11 cellular contexts compared by ENCODE assay signal in the genomic region with DNA sequence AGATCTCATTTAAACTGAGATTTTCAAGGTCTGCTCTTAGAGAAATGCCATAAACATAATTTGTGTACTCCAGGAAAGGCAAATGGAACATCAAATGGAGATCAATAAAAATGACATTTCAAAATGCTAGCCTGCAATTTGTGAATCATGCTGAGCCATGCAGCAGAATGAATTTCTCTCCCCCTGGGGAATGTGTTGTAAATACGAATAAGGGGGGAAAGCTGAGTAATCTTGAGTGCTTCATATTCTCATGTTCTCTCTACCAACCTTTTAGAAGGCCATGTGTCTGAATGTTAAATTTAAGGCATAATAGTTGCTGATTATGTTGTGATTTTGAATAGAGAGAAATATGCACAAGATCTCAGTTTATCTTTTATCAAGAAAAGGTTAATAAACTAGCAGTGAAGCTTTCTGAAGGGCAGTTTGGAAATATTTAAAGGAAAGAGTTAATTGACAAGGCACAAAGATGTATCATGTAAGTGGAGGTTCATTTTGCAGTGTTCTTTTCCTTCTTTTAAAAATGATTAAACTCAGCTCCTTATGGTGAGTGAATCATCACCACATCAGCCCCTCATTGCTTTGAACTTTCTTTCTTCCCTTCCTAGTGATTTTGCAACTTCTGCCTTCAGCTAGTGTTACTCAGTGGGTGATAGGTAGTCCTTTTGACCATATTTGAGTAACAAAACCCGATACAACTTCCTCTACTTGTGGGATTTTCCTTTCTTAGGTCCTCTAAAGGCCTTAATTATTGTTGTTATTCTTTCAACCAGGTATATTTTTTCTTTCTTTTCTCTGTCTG. TPM values are rescaled to one million over a fixed set of nuclear protein-coding genes. Genes with fewer than 3 reads are reported as not detected.
DNase-seq lines count a peak whose midpoint lies in the region; ATAC-seq, FAIRE-seq and TF ChIP-seq lines count a peak whose summit lies in the region.
"Had no signal": no experiment of that assay in that cellular context is flagged by ENCODE, and none has a peak within 500 bp of the region (broad histone marks: within the 10 kb centered on the region; RNA-seq: fewer than 3 reads in every experiment).

No MANE protein-coding gene starts in this region.

- H3F3A ChIP-seq in PC-9 (ENCODE audit: insufficient read depth, low read depth): peaks cover 14% of the 10 kb centered on the region

- intact Hi-C loops in PC-9 (cut with micrococcal nuclease; ENCODE audit: unreplicated experiment) (no loop called here), lower leg skin (cut with DNase I; ENCODE audit: low total_unique reads) (no loop called here), kidney (cut with DNase I) (no loop called here), sciatic nerve (cut with DNase I) (no loop called here)

- FAIRE-seq in kidney (lab: Jason Lieb, UNC): no peak

- no peak overlapping the region for H3K4me3 ChIP-seq in AG04449 (ENCODE audit: low read depth, low read length)
- peak overlapping the region; percentile 35; the same call in 1 of the 2 replicates for H3K4me3 ChIP-seq in PC-9
- H3K4me3 ChIP-seq in epithelial cell of esophagus (ENCODE audit: low read length): no peak overlapping the region
- no peak overlapping the region for H3K4me3 ChIP-seq in lower leg skin (ENCODE audit: low read depth, poor library complexity, severe bottlenecking)
- H3K4me3 ChIP-seq in kidney (ENCODE audit: low read length in 2 of 2): no peak overlapping the region

- no TSS peak for BruUV-seq in PC-9 (replicated peaks; lab: Mats Ljungman, UMichigan)

- POLR2A ChIA-PET in AG04449 (lab: Yijun Ruan, JAX) (interaction anchor here (1.6 kb wide), 1 partner anchor 8 kb away, joined by 10 read pairs; a partner anchor contains a TSS), PC-9 (lab: Charles Lee; ENCODE audit: unreplicated experiment) (interaction anchor here (0.5 to 0.6 kb wide), 2 partner anchors 28 to 83 kb away, joined by 3 read pairs; no protein-coding TSS in a partner anchor)

- CTCF ChIA-PET in AG04449 (lab: Yijun Ruan, JAX): interaction anchor here (1.0 to 4.4 kb wide), 6 partner anchors 9 to 140 kb away, joined by 3 to 57 read pairs (median 4); a partner anchor contains a TSS
- CTCF ChIA-PET in PC-9 (lab: Charles Lee): interaction anchor here (0.7 kb wide), 1 partner anchor 8 kb away, joined by 3 read pairs; no protein-coding TSS in a partner anchor

- no peak for TF ChIP-seq POLR2A in lower leg skin (IDR thresholded peaks at IDR 0.05)

- no peak for TF ChIP-seq CTCF in AG04449 (IDR thresholded peaks at IDR 0.05; ENCODE audit: insufficient read depth, low read length, missing control alignments)
- TF ChIP-seq CTCF in PC-9 (conservative IDR thresholded peaks at IDR 0.05): no peak
- no peak for TF ChIP-seq CTCF in epithelial cell of esophagus (IDR thresholded peaks at IDR 0.05; ENCODE audit: insufficient read depth, low read depth, low read length, missing control alignments)
- no peak for TF ChIP-seq CTCF in lower leg skin (IDR thresholded peaks at IDR 0.05)
- TF ChIP-seq CTCF in kidney (IDR thresholded peaks at IDR 0.05; ENCODE audit: borderline replicate concordance, extremely low read depth, insufficient read depth): no peak

- H3K9ac ChIP-seq in kidney (ENCODE audit: low read length in 2 of 2): no peak overlapping the region

- peak; percentile 48 for ATAC-seq in GM18868 (IDR thresholded peaks at IDR 0.05; ENCODE audit: unreplicated experiment)
- no peak for ATAC-seq in sciatic nerve

- no peaks in the 10 kb centered on the region for H3K9me2 ChIP-seq in PC-9 (ENCODE audit: insufficient read depth)

- no peaks in the 10 kb centered on the region for H3K27me3 ChIP-seq in PC-9 (ENCODE audit: insufficient read depth, low read depth)

- no peaks in the 10 kb centered on the region for H3K79me2 ChIP-seq in PC-9 (ENCODE audit: low read depth)

- H2AFZ ChIP-seq in PC-9: peak overlapping the region; percentile 67; the same call in 1 of the 2 replicates

- no peaks in the 10 kb centered on the region for H4K20me1 ChIP-seq in PC-9 (ENCODE audit: insufficient read depth)

- peak overlapping the region; percentile 53 for H3K4me2 ChIP-seq in PC-9

- H3K36me3 ChIP-seq in PC-9 (ENCODE audit: low read depth) (0 out of 2 replicates have a peak, but pooled peaks cover 4% of the 10 kb centered on the region), kidney (ENCODE audit: control insufficient read depth in 1 of 2, insufficient read depth in 2 of 2, low read length in 2 of 2) (peaks cover 0 to 4% of the 10 kb centered on the region in 2 donors)

- H3K4me1 ChIP-seq in PC-9 (replicated peaks; ENCODE audit: insufficient read depth): peaks cover 29% of the 10 kb centered on the region
- no peaks in the 10 kb centered on the region for H3K4me1 ChIP-seq in kidney (ENCODE audit: control insufficient read depth in 1 of 2, insufficient read depth in 1 of 2, low read depth in 1 of 2, low read length in 2 of 2)

- DNase-seq in AG04449 (ENCODE audit: low read depth, low spot score) (peak; percentile 67), PC-9 (peak in 1 of 2 experiments; percentile 85), epithelial cell of esophagus (ENCODE audit: low read depth) (peak; percentile 91), lower leg skin (ENCODE audit: low spot score in 2 of 2) (no peak), kidney (no peak), sciatic nerve (ENCODE audit: low spot score) (no peak)
- DNase-seq in activated effector memory CD4-positive, alpha-beta T cell treated with Interleukin-2 at 50 U/mL for 16 hours: no peak
- DNase-seq: activated B cell treated with CpG ODN at 0.5 μM for 24 hours, NCI-H1092, nephron progenitor cell had no signal

- WGBS in lower leg skin, 2 donors: 68 to 84% methylated on average over 2 of the region's 2 CpGs

- H3K27ac ChIP-seq in PC-9 (peak overlapping the region; percentile 89), kidney (ENCODE audit: low read depth in 2 of 2, low read length in 2 of 2) (no peak overlapping the region)

- H3K9me3 ChIP-seq in PC-9 (ENCODE audit: insufficient read depth, low read depth) (no peaks in the 10 kb centered on the region), kidney (ENCODE audit: control insufficient read depth in 1 of 2, low read length in 2 of 2) (no peaks in the 10 kb centered on the region)

RNA-seq across cellular contexts. Expression of a gene that starts 8.0 kb away (rescaled TPM):
- total RNA-seq in PC-9 (2021) (11.7 and 12.2 TPM in 2 replicates), lower leg skin (10 to 100 TPM in 3 of 4 donors, 1 to 10 TPM in 1; 5.7 to 13.7 (median 10.6) TPM), kidney (8.4 TPM), sciatic nerve (13.9 TPM)
- polyA plus RNA-seq in kidney (ENCODE audit: insufficient read depth, low read depth, low replicate concordance): 4.3 TPM

RNA-seq across cellular contexts. Expression of a gene that starts 56.5 kb away (rescaled TPM):
- total RNA-seq in PC-9 (2021) (22.9 and 25.8 TPM in 2 replicates), lower leg skin (10 to 100 TPM; 14.9 to 32.0 (median 19.2) TPM), kidney (28.4 TPM), sciatic nerve (41.7 TPM)
- polyA plus RNA-seq in kidney (ENCODE audit: insufficient read depth, low read depth, low replicate concordance): 16.6 TPM

Comparison
In these comparisons a context has a peak if more than half of its experiments do, and no peak if none do; other contexts are left out.
1. DNase-seq: peak in AG04449 (single experiment) and epithelial cell of esophagus (single experiment); none in lower leg skin (0 of 2), kidney (single experiment), sciatic nerve (single experiment) and activated effector memory CD4-positive, alpha-beta T cell treated with Interleukin-2 at 50 U/mL for 16 hours (single experiment).